9 cellular contexts compared by ENCODE assay signal in genomic region chr10:15370741-15371701, GRCh38. TPM values are rescaled to one million over a fixed set of nuclear protein-coding genes. Genes with fewer than 3 reads are reported as not detected.
DNase-seq lines count a peak whose midpoint lies in the region; ATAC-seq, FAIRE-seq and TF ChIP-seq lines count a peak whose summit lies in the region.
"Had no signal": no experiment of that assay in that cellular context is flagged by ENCODE, and none has a peak within 500 bp of the region (broad histone marks: within the 10 kb centered on the region; RNA-seq: fewer than 3 reads in every experiment).

TSS of gene FAM171A1 (minus strand) at chr10:15371289. CDS start at chr10:15371052, 237 bp downstream.

- H3K4me1 Mint-ChIP-seq in GM23338 = peaks cover 32% of the 10 kb centered on the region

- dilution Hi-C loops in endothelial cell of umbilical vein (cut with MboI; ENCODE audit: extremely low pct_ligation_motif_present, low sequenced_read_pairs) = no loop called here

- no peaks in the 10 kb centered on the region for H3K9me2 ChIP-seq in GM23338 (ENCODE audit: insufficient read depth)

- peak within 1 kb of the TSS; percentile 81 for H3K9ac ChIP-seq in endothelial cell of umbilical vein (replicated peaks; ENCODE audit: extremely low read depth, insufficient read depth, low read length)

- intact Hi-C loops in endothelial cell of umbilical vein (cut with micrococcal nuclease) (loop anchor here (5.0 to 10.0 kb wide), 4 partner anchors 46 to 419 kb away; partner anchors contain the start of gene DCLRE1C), mucosa of descending colon (cut with DNase I, micrococcal nuclease) (loop anchor here in 1 of 2 donors (10.0 kb wide), 1 partner anchor 156 kb away; no protein-coding TSS in a partner anchor)

- no peaks in the 10 kb centered on the region for H3K9me3 Mint-ChIP-seq in GM23338

- peak within 1 kb of the TSS; percentile 88 for H3K4me3 Mint-ChIP-seq in GM23338

- H3K9me3 ChIP-seq in endothelial cell of umbilical vein (replicated peaks; ENCODE audit: control insufficient read depth, insufficient read depth, low read length) (no peaks in the 10 kb centered on the region), mucosa of descending colon (no peaks in the 10 kb centered on the region)

- peak in 1 of 2 experiments; percentile 53; a peak in 2 of 4 replicates for TF ChIP-seq CTCF in GM23338 (conservative IDR thresholded peaks at IDR 0.05; ENCODE audit: low read depth in 2 of 2)
- TF ChIP-seq CTCF in endothelial cell of umbilical vein (IDR thresholded peaks at IDR 0.05; ENCODE audit: extremely low read depth in 1 of 2, insufficient read depth in 1 of 2, low read depth in 1 of 2, low read length in 2 of 2) = peak in 1 of 2 donors; percentile 12
- TF ChIP-seq CTCF in mucosa of descending colon (IDR thresholded peaks at IDR 0.05) = no peak

- no peak within 1 kb of the TSS for H3K27ac ChIP-seq in GM23338 (ENCODE audit: low read depth)
- H3K27ac ChIP-seq in endothelial cell of umbilical vein (ENCODE audit: insufficient read depth, low read depth, low read length) = peak within 1 kb of the TSS; percentile 81

- DNase-seq in D341Med (ENCODE audit: low spot score) (peak; percentile 96), GM23338 (ENCODE audit: low spot score) (peak; percentile 78), NCI-H226 (peak; percentile 47), activated T-cell treated with anti-CD3 and anti-CD28 coated beads for 48 hours (ENCODE audit: low read depth) (peak; percentile 52), endothelial cell of umbilical vein (ENCODE audit: low read depth, low spot score) (no peak), mucosa of descending colon (peak; percentile 70 to 83 (median 77))
- DNase-seq in stimulated activated CD8-positive, alpha-beta memory T cell treated with anti-CD3 and anti-CD28 coated beads, Interleukin-4, amount 100 ng/mL, for 24 hours (ENCODE audit: low read depth) = peak; percentile 27
- DNase-seq in NK-92 treated with Interleukin-12 subunit alpha and Interleukin-12 subunit beta, amount 100 ng/mL, for 24 hours (lab: John Stamatoyannopoulos, UW) = no peak

- CTCF ChIA-PET in endothelial cell of umbilical vein (lab: Charles Lee) = interaction anchor here (0.6 to 3.3 kb wide), 55 partner anchors 8 to 418 kb away, joined by 3 to 25 read pairs (median 4); partner anchors contain the start of genes DCLRE1C and NMT2

- TF ChIP-seq POLR2A in endothelial cell of umbilical vein (IDR thresholded peaks at IDR 0.05; ENCODE audit: low read depth, low read length) = no peak

- BruUV-seq in endothelial cell of umbilical vein (replicated peaks; lab: Mats Ljungman, UMichigan) = no TSS peak

- H4K20me1 ChIP-seq in GM23338 (replicated peaks; ENCODE audit: insufficient read depth) = 0 out of 2 replicates have a peak, but pooled peaks cover 4% of the 10 kb centered on the region
- peaks cover 5% of the 10 kb centered on the region for H4K20me1 ChIP-seq in endothelial cell of umbilical vein (replicated peaks; ENCODE audit: control insufficient read depth, extremely low read depth, insufficient read depth, low read length)

- H2AFZ ChIP-seq in GM23338 (peak within 1 kb of the TSS; percentile 97), endothelial cell of umbilical vein (ENCODE audit: low read depth, low read length) (peak within 1 kb of the TSS; percentile 87)

- H3K79me2 ChIP-seq in GM23338 (replicated peaks; ENCODE audit: insufficient read depth) (peaks cover 36% of the 10 kb centered on the region), endothelial cell of umbilical vein (ENCODE audit: control insufficient read depth, insufficient read depth, low read length) (peaks cover 42% of the 10 kb centered on the region)

- H3K4me3 ChIP-seq in GM23338 (peak within 1 kb of the TSS; percentile 73), endothelial cell of umbilical vein (replicated peaks in 1 of 3; ENCODE audit: insufficient read depth in 1 of 3, low read depth in 1 of 3, low read length in 3 of 3) (peak within 1 kb of the TSS; percentile 75 to 93 (median 77)), mucosa of descending colon (peak within 1 kb of the TSS; percentile 63)

- H3K4me1 ChIP-seq in GM23338 (ENCODE audit: insufficient read depth) (peaks cover 18% of the 10 kb centered on the region), endothelial cell of umbilical vein (ENCODE audit: control insufficient read depth, extremely low read depth, insufficient read depth, low read length) (peaks cover 39% of the 10 kb centered on the region), mucosa of descending colon (ENCODE audit: low read depth) (peaks cover 8% of the 10 kb centered on the region)

- H3F3A ChIP-seq in GM23338 (replicated peaks; ENCODE audit: low read depth) = peaks cover 5% of the 10 kb centered on the region; the same call in 1 of the 2 replicates

- no peaks in the 10 kb centered on the region for H3K36me3 Mint-ChIP-seq in GM23338 (ENCODE audit: low read depth)

- POLR2A ChIA-PET in endothelial cell of umbilical vein (lab: Charles Lee) = no interaction called here

- FAIRE-seq in endothelial cell of umbilical vein (lab: Jason Lieb, UNC) = no peak
- FAIRE-seq: colon had no signal

- ATAC-seq in GM23338 (peak; percentile 66), mucosa of descending colon (peak; percentile 92)

- H3K9me1 ChIP-seq in endothelial cell of umbilical vein (replicated peaks; ENCODE audit: control insufficient read depth, extremely low read depth, insufficient read depth, low read length) = no peaks in the 10 kb centered on the region

- peaks cover 20% of the 10 kb centered on the region; the same call in 1 of the 2 replicates for H3K27me3 ChIP-seq in GM23338 (ENCODE audit: insufficient read depth)
- H3K27me3 ChIP-seq in endothelial cell of umbilical vein (ENCODE audit: control insufficient read depth in 2 of 2, insufficient read depth in 2 of 2, low read length in 2 of 2) = no peaks in the 10 kb centered on the region

- peaks cover 16% of the 10 kb centered on the region for H3K27me3 Mint-ChIP-seq in GM23338 (ENCODE audit: insufficient read depth, low read depth, poor library complexity)

- no peaks in the 10 kb centered on the region; the same call in 1 of the 2 replicates for H3K36me3 ChIP-seq in GM23338 (ENCODE audit: insufficient read depth)
- H3K36me3 ChIP-seq in endothelial cell of umbilical vein (ENCODE audit: control insufficient read depth in 2 of 2, extremely low read depth in 1 of 2, insufficient read depth in 2 of 2, low read length in 2 of 2) = no peaks in the 10 kb centered on the region
- no peaks in the 10 kb centered on the region for H3K36me3 ChIP-seq in mucosa of descending colon (ENCODE audit: low read depth)

- H3K4me2 ChIP-seq in GM23338 (peak within 1 kb of the TSS; percentile 91), endothelial cell of umbilical vein (ENCODE audit: insufficient read depth, low read length) (peak within 1 kb of the TSS; percentile 99)

- peak within 1 kb of the TSS; percentile 72; the same call in 1 of the 2 replicates for H3K27ac Mint-ChIP-seq in GM23338

TF ChIP-seq in GM23338, 12 proteins besides CTCF, POLR2A, EP300 and RAD21:
- no peak for TF ChIP-seq NANOG (IDR thresholded peaks at IDR 0.05; ENCODE audit: borderline replicate concordance)
- 0 out of 2 replicates have a peak, but pooled peaks have one; percentile 23 for TF ChIP-seq CREB1 (CRISPR knock-in tag; IDR thresholded peaks at IDR 0.05; ENCODE audit: low read depth)

TF ChIP-seq in endothelial cell of umbilical vein, 7 proteins besides CTCF, POLR2A, EP300 and RAD21:
- no peak for TF ChIP-seq FOS (IDR thresholded peaks at IDR 0.05; ENCODE audit: borderline replicate concordance, insufficient read depth, low read length)
- TF ChIP-seq MYC (IDR thresholded peaks at IDR 0.05; ENCODE audit: low read depth, low read length) = no peak
- TF ChIP-seq MAX (IDR thresholded peaks at IDR 0.05; ENCODE audit: insufficient read depth, insufficient read length) = no peak
- TF ChIP-seq POLR2AphosphoS5 (IDR thresholded peaks at IDR 0.05; ENCODE audit: insufficient read depth, low read depth, low read length) = no peak
- TF ChIP-seq EZH2 (IDR thresholded peaks at IDR 0.05; ENCODE audit: borderline replicate concordance, low read depth, low read length, severe bottlenecking) = no peak
- TF ChIP-seq GATA2 (IDR thresholded peaks at IDR 0.05; ENCODE audit: insufficient read depth, insufficient read length, low read depth, low read length) = no peak
- no peak for TF ChIP-seq JUN (IDR thresholded peaks at IDR 0.05; ENCODE audit: borderline replicate concordance, insufficient read depth, insufficient read length, low read depth)
TF ChIP-seq in endothelial cell of umbilical vein: peak in this region for 0.

RNA-seq across cellular contexts. Expression of gene FAM171A1, which starts in this region (rescaled TPM):
- 26.1 and 32.2 TPM in 2 replicates for total RNA-seq in GM23338 (2014; rRNA removed; shearing (Covaris generic))
- polyA plus RNA-seq in GM23338 (2016; fragmentation: Nextera tagmentation; extraction: Ambion mirVana) (11.3 and 11.8 TPM in 2 replicates), endothelial cell of umbilical vein (55.4 and 56.3 TPM in 2 replicates)
- total RNA-seq in endothelial cell of umbilical vein (75.8 and 81.8 TPM in 2 replicates), mucosa of descending colon (10 to 100 TPM; 33.7 to 60.7 (median 50.4) TPM)
- polyA plus RNA-seq in endothelial cell of umbilical vein (2011; cell fraction: cytosol; rRNA removed) = 60.9 and 66.3 TPM in 2 replicates
- 43.5 and 49.1 TPM in 2 replicates for polyA plus RNA-seq in endothelial cell of umbilical vein (2011; cell fraction: nucleus; rRNA removed)
- polyA plus RNA-seq in endothelial cell of umbilical vein (2012) = 77.1 and 85.9 TPM in 2 replicates
- 53.5 and 54.7 TPM in 2 replicates for polyA minus RNA-seq in endothelial cell of umbilical vein
- polyA minus RNA-seq in endothelial cell of umbilical vein (2011; cell fraction: cytosol; rRNA and poly(A)+ RNA removed) = not detected
- 23.6 and 26.6 TPM in 2 replicates for polyA minus RNA-seq in endothelial cell of umbilical vein (2011; cell fraction: nucleus; rRNA and poly(A)+ RNA removed)

Comparison
In these comparisons a context has a peak if more than half of its experiments do, and no peak if none do; other contexts are left out.
1. DNase-seq: peak in D341Med (single experiment), GM23338 (single experiment), NCI-H226 (single experiment), activated T-cell treated with anti-CD3 and anti-CD28 coated beads for 48 hours (single experiment), mucosa of descending colon (3 of 3) and stimulated activated CD8-positive, alpha-beta memory T cell treated with anti-CD3 and anti-CD28 coated beads, Interleukin-4, amount 100 ng/mL, for 24 hours (single experiment); none in endothelial cell of umbilical vein (single experiment) and NK-92 treated with Interleukin-12 subunit alpha and Interleukin-12 subunit beta, amount 100 ng/mL, for 24 hours (single experiment).
2. Peak in every context shown above with its lines, with median percentiles within 50 percentile points of each other: H3K4me3 ChIP-seq.